In the genomic region with DNA sequence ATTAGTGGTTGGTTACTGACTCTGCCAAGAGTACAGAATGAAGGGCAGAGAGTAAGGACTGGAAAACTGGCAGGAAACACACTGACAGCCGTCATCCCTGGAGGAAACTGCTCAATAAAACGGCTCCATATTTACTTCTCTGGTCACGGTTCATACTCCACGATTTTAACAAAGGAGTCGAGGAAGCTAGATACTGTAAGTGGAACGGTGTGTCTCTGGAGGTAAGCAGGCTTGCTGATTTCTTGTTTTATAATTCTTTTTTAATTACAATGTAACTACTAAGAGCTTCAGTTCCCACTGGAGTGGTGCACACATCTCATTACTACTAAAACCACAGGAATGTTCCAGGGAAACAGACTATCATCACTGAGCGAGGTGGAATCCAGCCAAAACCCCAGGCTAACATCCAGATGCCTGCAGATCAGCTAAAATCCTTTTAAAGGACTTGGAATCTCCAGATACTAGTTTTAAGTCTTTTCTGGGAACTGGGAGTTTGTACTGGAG, we compare ENCODE assay signal across 9 cellular contexts. TPM values are rescaled to one million over a fixed set of nuclear protein-coding genes. Genes with fewer than 3 reads are reported as not detected.
DNase-seq lines count a peak whose midpoint lies in the region; ATAC-seq and TF ChIP-seq lines count a peak whose summit lies in the region.
"Had no signal": no experiment of that assay in that cellular context is flagged by ENCODE, and none has a peak within 500 bp of the region (broad histone marks: within the 10 kb centered on the region; RNA-seq: fewer than 3 reads in every experiment).

No MANE protein-coding gene starts in this region.

- peaks cover 80% of the 10 kb centered on the region for H3K36me3 Mint-ChIP-seq in CD8-positive, alpha-beta T cell

- H3K4me3 ChIP-seq in SJCRH30, result 0 out of 2 replicates have a peak overlapping the region, but pooled peaks have one; percentile 22
- no peak overlapping the region for H3K4me3 ChIP-seq in fibroblast of the aortic adventitia (ENCODE audit: low read depth, low read length)
- H3K4me3 ChIP-seq in CD8-positive, alpha-beta T cell (ENCODE audit: low read depth, low read length), result no peak overlapping the region

- DNase-seq in DMS 273 (lab: John Stamatoyannopoulos, UW; ENCODE audit: unreplicated experiment), result peak; percentile 55
- peak; percentile 71 to 83 for DNase-seq in SJCRH30
- peak; percentile 98 for DNase-seq in fibroblast of the aortic adventitia (ENCODE audit: low read depth)
- DNase-seq in posterior vena cava (ENCODE audit: low spot score), result peak; percentile 95
- DNase-seq in NCI-H2196 (lab: John Stamatoyannopoulos, UW; ENCODE audit: unreplicated experiment), result no peak
- no peak for DNase-seq in CD8-positive, alpha-beta T cell
- DNase-seq: effector memory CD4-positive, alpha-beta T cell had no signal

- no peaks in the 10 kb centered on the region for H3K9me3 Mint-ChIP-seq in CD8-positive, alpha-beta T cell

- H3K4me3 Mint-ChIP-seq in CD8-positive, alpha-beta T cell, result no peak overlapping the region

- no peak overlapping the region for H3K27ac Mint-ChIP-seq in CD8-positive, alpha-beta T cell

- peaks cover 11% of the 10 kb centered on the region for H3K4me1 ChIP-seq in SJCRH30
- no peaks in the 10 kb centered on the region for H3K4me1 ChIP-seq in CD8-positive, alpha-beta T cell (ENCODE audit: insufficient read depth, low read length)

- peaks cover 5% of the 10 kb centered on the region for H3K4me1 Mint-ChIP-seq in CD8-positive, alpha-beta T cell (ENCODE audit: low read depth)

- intact Hi-C loops in posterior vena cava (cut with DNase I), result loop anchor here in 1 of 2 donors (5.0 kb wide), 1 partner anchor 52 kb away; no protein-coding TSS in a partner anchor
- intact Hi-C loops in CD8-positive, alpha-beta T cell (cut with DNase I, micrococcal nuclease), result loop anchor here in 1 of 2 experiments (10.0 kb wide), 1 partner anchor 115 kb away; no protein-coding TSS in a partner anchor

- peaks cover 34% of the 10 kb centered on the region for H3K36me3 ChIP-seq in SJCRH30
- peaks cover 27% of the 10 kb centered on the region for H3K36me3 ChIP-seq in CD8-positive, alpha-beta T cell (ENCODE audit: insufficient read depth, low read length)

- no peaks in the 10 kb centered on the region for H3K27me3 Mint-ChIP-seq in CD8-positive, alpha-beta T cell (ENCODE audit: low read depth)

- no peaks in the 10 kb centered on the region for H3K27me3 ChIP-seq in SJCRH30
- no peaks in the 10 kb centered on the region for H3K27me3 ChIP-seq in CD8-positive, alpha-beta T cell (ENCODE audit: insufficient read depth, low read length)

- CTCF ChIA-PET in CD8-positive, alpha-beta T cell (lab: Charles Lee), result interaction anchor here (0.8 to 2.7 kb wide), 3 partner anchors 10 to 96 kb away, joined by 3 to 11 read pairs (median 4); no protein-coding TSS in a partner anchor

- no peak for TF ChIP-seq CTCF in fibroblast of the aortic adventitia (IDR thresholded peaks at IDR 0.05; ENCODE audit: insufficient read depth, low read length)
- TF ChIP-seq CTCF in CD8-positive, alpha-beta T cell (IDR thresholded peaks at IDR 0.05), result no peak

- no peaks in the 10 kb centered on the region for H3K9me3 ChIP-seq in SJCRH30 (replicated peaks)
- H3K9me3 ChIP-seq in CD8-positive, alpha-beta T cell (ENCODE audit: low read length), result no peaks in the 10 kb centered on the region

- ATAC-seq in CD8-positive, alpha-beta T cell, result no peak
- ATAC-seq in GM18870 (IDR thresholded peaks at IDR 0.05; ENCODE audit: unreplicated experiment), result no peak
- no peak for ATAC-seq in GM18511 (IDR thresholded peaks at IDR 0.05; ENCODE audit: unreplicated experiment)

- POLR2A ChIA-PET in CD8-positive, alpha-beta T cell (lab: Charles Lee), result no interaction called here

- peak overlapping the region; percentile 66 for H3K27ac ChIP-seq in SJCRH30
- no peak overlapping the region for H3K27ac ChIP-seq in CD8-positive, alpha-beta T cell (ENCODE audit: low read depth, low read length)

RNA-seq across cellular contexts. Expression of a gene that starts 17.8 kb away (rescaled TPM):
- 182 TPM in 2 replicates for total RNA-seq in SJCRH30 (2014; rRNA removed; shearing (Covaris generic))
- total RNA-seq in fibroblast of the aortic adventitia (ENCODE audit: low replicate concordance) (161 and 450 TPM in 2 replicates), posterior vena cava (1,000 to 10,000 TPM in 1 of 2 donors, 100 to 1,000 TPM in 1; 710 to 1,223 TPM)
- 10 to 100 TPM; 19.7 to 20.2 TPM for total RNA-seq in CD8-positive, alpha-beta T cell

RNA-seq across cellular contexts. Expression of a gene that starts 37.0 kb away (rescaled TPM):
- not detected in 2 replicates for total RNA-seq in SJCRH30 (2014; rRNA removed; shearing (Covaris generic))
- total RNA-seq in fibroblast of the aortic adventitia (ENCODE audit: low replicate concordance) (0.18 and 1.3 TPM in 2 replicates), posterior vena cava (10 to 100 TPM; 40.7 to 41.7 TPM)
- under 1 TPM; 0.22 to 0.28 TPM for total RNA-seq in CD8-positive, alpha-beta T cell

RNA-seq across cellular contexts. Expression of a gene that starts 50.1 kb away (rescaled TPM):
- 9.6 and 10.1 TPM in 2 replicates for total RNA-seq in SJCRH30 (2014; rRNA removed; shearing (Covaris generic))
- total RNA-seq in fibroblast of the aortic adventitia (ENCODE audit: low replicate concordance) (7.4 and 10.7 TPM in 2 replicates), posterior vena cava (10 to 100 TPM; 16.8 to 19.7 TPM)
- 10 to 100 TPM in 1 of 2 experiments, 1 to 10 TPM in 1; 8.9 to 10.1 TPM for total RNA-seq in CD8-positive, alpha-beta T cell

RNA-seq across cellular contexts. Expression of a gene that starts 50.2 kb away (rescaled TPM):
- 38.7 and 45.4 TPM in 2 replicates for total RNA-seq in SJCRH30 (2014; rRNA removed; shearing (Covaris generic))
- 19.3 and 41.2 TPM in 2 replicates for total RNA-seq in fibroblast of the aortic adventitia (ENCODE audit: low replicate concordance)
- total RNA-seq in posterior vena cava, result 10 to 100 TPM; 77.3 to 86.2 TPM
- total RNA-seq in CD8-positive, alpha-beta T cell, result 10 to 100 TPM; 35.1 to 38.1 TPM

RNA-seq across cellular contexts. Expression of a gene that starts 55.1 kb away (rescaled TPM):
- total RNA-seq in SJCRH30 (2014; rRNA removed; shearing (Covaris generic)), result 8.7 and 10.9 TPM in 2 replicates
- total RNA-seq in fibroblast of the aortic adventitia (ENCODE audit: low replicate concordance), result 27.7 and 39.6 TPM in 2 replicates
- total RNA-seq in posterior vena cava, result 10 to 100 TPM; 26.3 to 30.8 TPM
- total RNA-seq in CD8-positive, alpha-beta T cell, result 10 to 100 TPM; 18.9 to 20.4 TPM

Comparison
In these comparisons a context has a peak if more than half of its experiments do, and no peak if none do; other contexts are left out.
1. DNase-seq: peak in DMS 273 (single experiment), SJCRH30 (2 of 2), fibroblast of the aortic adventitia (single experiment) and posterior vena cava (single experiment); none in NCI-H2196 (single experiment) and CD8-positive, alpha-beta T cell (0 of 7).
2. RNA of a gene that starts 37.0 kb away (total RNA-seq): 40.7 to 41.7 TPM in posterior vena cava; 0.22 to 0.28 TPM in CD8-positive, alpha-beta T cell, 0.18 to 1.3 TPM in fibroblast of the aortic adventitia and not detected in SJCRH30; every median in the first group is over 10 times any median in the second.